ENCODE assay signal across 23 cellular contexts in the genomic region with DNA sequence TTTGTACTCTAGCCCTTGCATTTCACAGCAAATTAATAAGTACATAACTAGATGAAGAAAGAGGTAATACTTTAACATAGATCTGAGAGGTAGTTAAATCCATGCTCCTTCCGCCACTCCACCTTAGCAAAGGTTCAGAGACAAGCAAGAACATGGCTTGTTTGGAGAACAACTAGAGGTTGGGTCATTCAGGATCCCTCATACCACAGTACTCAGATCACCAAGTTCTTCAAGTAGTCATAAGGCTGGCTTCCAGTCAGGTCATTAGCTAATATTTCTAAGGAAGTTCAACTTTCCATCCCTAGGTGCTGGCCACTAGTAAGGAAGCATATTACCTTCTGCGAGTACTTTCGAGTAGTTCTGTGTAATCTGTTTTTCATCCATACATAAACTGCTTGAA. TPM values are rescaled to one million over a fixed set of nuclear protein-coding genes. Genes with fewer than 3 reads are reported as not detected.
"Had no signal": no experiment of that assay in that cellular context is flagged by ENCODE, and none has a peak within 500 bp of the region (broad histone marks: within the 10 kb centered on the region; RNA-seq: fewer than 3 reads in every experiment).

No MANE protein-coding gene starts in this region.

- H3K4me3 ChIP-seq: gastrocnemius medialis, left ventricle myocardium inferior, lower lobe of right lung, neural progenitor cell, ovary, smooth muscle cell, suprapubic skin, thyroid gland had no signal

- H3K27me3 ChIP-seq: gastrocnemius medialis, neural progenitor cell, ovary, suprapubic skin, thyroid gland had no signal

- H3K9me3 ChIP-seq: gastrocnemius medialis, lower lobe of right lung, ovary, thyroid gland had no signal

- H3K4me2 ChIP-seq: neural progenitor cell, smooth muscle cell had no signal

- H3K9ac ChIP-seq: neural progenitor cell had no signal

- ATAC-seq: effector memory CD8-positive, alpha-beta T cell; gastrocnemius medialis; left cardiac atrium; lower lobe of right lung; natural killer cell treated with Interleukin-12 subunit alpha and Interleukin-12 subunit beta and Interleukin-15 and Interleukin-18, amount 100 ng/mL, for 72 hours; right cardiac atrium; stimulated activated effector memory CD8-positive, alpha-beta T cell treated with anti-CD3 and anti-CD28 coated beads, Interleukin-12 subunit alpha, Interleukin-12 subunit beta, amount 100 ng/mL, for 72 hours; stimulated activated naive CD8-positive, alpha-beta T cell treated with anti-CD3 and anti-CD28 coated beads, Interleukin-15, Interleukin-2, amounts not matched to agents 100 U/mL and 50 U/mL, for 24 hours had no signal

- H3K4me1 ChIP-seq: gastrocnemius medialis, left ventricle myocardium inferior, lower lobe of right lung, neural progenitor cell, suprapubic skin, thyroid gland had no signal

- DNase-seq: effector memory CD8-positive, alpha-beta T cell; gastrocnemius medialis; glutamatergic neuron; immature natural killer cell; kidney; left cardiac atrium; left ventricle myocardium inferior; lower lobe of right lung; mesenchymal stem cell; midbrain; nucleus accumbens; ovary; right cardiac atrium; stimulated activated CD4-positive, alpha-beta T cell treated with anti-CD3 and anti-CD28 coated beads, Interleukin-4, amount 100 ng/mL, for 1 hour; stimulated activated CD8-positive, alpha-beta memory T cell treated with anti-CD3 and anti-CD28 coated beads, Interleukin-4, amount 100 ng/mL, for 48 hours; stimulated activated naive CD8-positive, alpha-beta T cell treated with anti-CD3 and anti-CD28 coated beads, Interleukin-15, Interleukin-2, amounts not matched to agents 100 U/mL and 50 U/mL, for 24 hours; thyroid gland had no signal

- H3K36me3 ChIP-seq: gastrocnemius medialis, left ventricle myocardium inferior, lower lobe of right lung, neural progenitor cell, ovary, suprapubic skin, thyroid gland had no signal

- H3K27ac ChIP-seq: gastrocnemius medialis, left ventricle myocardium inferior, lower lobe of right lung, neural progenitor cell, ovary, suprapubic skin, thyroid gland had no signal

RNA-seq across cellular contexts. Expression of gene CD200R1, which starts 44.1 kb away (rescaled TPM):
- total RNA-seq: epithelial cell of proximal tubule had no signal
- polyA plus RNA-seq: smooth muscle cell had no signal
